24 cellular contexts compared by ENCODE assay signal in the genomic region with DNA sequence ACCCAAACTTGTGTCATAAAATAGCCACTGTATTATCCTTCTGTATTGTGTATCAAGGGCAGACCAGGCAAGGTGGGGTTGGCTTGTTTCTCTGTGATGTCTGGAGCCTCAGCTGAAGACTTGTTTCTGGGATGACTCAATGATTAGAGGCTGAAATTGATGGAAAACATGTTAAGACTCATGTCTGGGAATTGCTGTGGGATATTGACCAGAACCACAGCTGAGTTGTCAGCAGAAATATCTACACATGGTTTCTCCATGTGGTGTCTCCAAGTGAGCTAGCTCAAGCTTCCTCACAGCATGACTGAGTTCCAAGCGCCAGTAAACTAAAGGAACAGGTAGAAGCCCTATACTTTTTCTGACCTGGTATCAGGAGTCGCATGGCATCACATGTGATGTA.
DNase-seq lines count a peak whose midpoint lies in the region; ATAC-seq, FAIRE-seq and TF ChIP-seq lines count a peak whose summit lies in the region.
"Had no signal": no experiment of that assay in that cellular context is flagged by ENCODE, and none has a peak within 500 bp of the region (broad histone marks: within the 10 kb centered on the region; RNA-seq: fewer than 3 reads in every experiment).

No MANE protein-coding gene starts in this region.

- no peak overlapping the region for H3K4me3 Mint-ChIP-seq in astrocyte (ENCODE audit: unreplicated experiment)
- no peak overlapping the region for H3K4me3 Mint-ChIP-seq in activated T-cell treated with anti-CD3 and anti-CD28 coated beads, Interleukin-2, amount 50 U/mL, for 72 hours
- H3K4me3 Mint-ChIP-seq: B cell; CD8-positive, alpha-beta T cell; IgD-negative memory B cell had no signal

- H3K27me3 ChIP-seq in right atrium auricular region (no peaks in the 10 kb centered on the region), right cardiac atrium (ENCODE audit: control insufficient read depth, insufficient read depth) (no peaks in the 10 kb centered on the region), astrocyte (ENCODE audit: insufficient read depth, low read length) (no peaks in the 10 kb centered on the region), foreskin keratinocyte (no peaks in the 10 kb centered on the region)
- H3K27me3 ChIP-seq: BLaER1 treated with 17β-estradiol and CSF1 and Interleukin-3, amounts not matched to agents 10 nM and 100 nM had no signal

- H3K36me3 Mint-ChIP-seq in astrocyte (ENCODE audit: low read depth, unreplicated experiment): no peaks in the 10 kb centered on the region
- H3K36me3 Mint-ChIP-seq in activated T-cell treated with anti-CD3 and anti-CD28 coated beads, Interleukin-2, amount 50 U/mL, for 72 hours (ENCODE audit: insufficient read depth in 2 of 2): no peaks in the 10 kb centered on the region
- H3K36me3 Mint-ChIP-seq: CD8-positive, alpha-beta T cell; IgD-negative memory B cell had no signal

- intact Hi-C loops in right cardiac atrium (cut with DNase I): no loop called here

- WGBS in right cardiac atrium: 94% methylated on average over 2 of the region's 2 CpGs

- DNase-seq in right atrium auricular region (ENCODE audit: low spot score) (peak; percentile 21), right cardiac atrium (no peak), astrocyte (ENCODE audit: low read depth) (no peak), foreskin keratinocyte (peak; percentile 87 to 93), DMS 273 treated with DMSO at 0.1 percent for 48 hours (lab: John Stamatoyannopoulos, UW) (no peak), activated gamma-delta T cell (lab: John Stamatoyannopoulos, UW) (no peak)
- DNase-seq in activated T-cell treated with anti-CD3 and anti-CD28 coated beads, Interleukin-2, amount 50 U/mL, for 72 hours: no peak
- no peak for DNase-seq in activated CD4-positive, alpha-beta T cell treated with anti-CD3 and anti-CD28 coated beads for 4 hours
- DNase-seq: 8988T; Calu3; CD8-positive, alpha-beta T cell; DMS53; DND-41; EL; GOT3; H7 had no signal

- no peak for FAIRE-seq in astrocyte (lab: Jason Lieb, UNC)
- FAIRE-seq: G401.6, GM12892, GM18507, HepG2 had no signal

- H3K27me3 Mint-ChIP-seq in astrocyte (ENCODE audit: low read depth, unreplicated experiment): no peaks in the 10 kb centered on the region
- H3K27me3 Mint-ChIP-seq in activated T-cell treated with anti-CD3 and anti-CD28 coated beads, Interleukin-2, amount 50 U/mL, for 72 hours (ENCODE audit: low read depth): no peaks in the 10 kb centered on the region
- H3K27me3 Mint-ChIP-seq: IgD-negative memory B cell had no signal

- H3K4me3 ChIP-seq in right atrium auricular region (no peak overlapping the region), right cardiac atrium (ENCODE audit: low read length) (no peak overlapping the region), astrocyte (ENCODE audit: insufficient read depth, low read depth, low read length) (no peak overlapping the region)
- H3K4me3 ChIP-seq: BLaER1 treated with 17β-estradiol and CSF1 and Interleukin-3, amounts not matched to agents 10 nM and 100 nM had no signal

- TF ChIP-seq CTCF in right atrium auricular region (IDR thresholded peaks at IDR 0.05): no peak
- no peak for TF ChIP-seq CTCF in astrocyte (IDR thresholded peaks at IDR 0.05; ENCODE audit: insufficient read depth, low read depth, low read length)
- no peak for TF ChIP-seq CTCF in foreskin keratinocyte (conservative IDR thresholded peaks at IDR 0.05)

- peak overlapping the region; percentile 41 for H3K27ac Mint-ChIP-seq in astrocyte (ENCODE audit: unreplicated experiment)
- H3K27ac Mint-ChIP-seq in activated T-cell treated with anti-CD3 and anti-CD28 coated beads, Interleukin-2, amount 50 U/mL, for 72 hours: no peak overlapping the region
- H3K27ac Mint-ChIP-seq: B cell; CD8-positive, alpha-beta T cell; IgD-negative memory B cell had no signal

- no peak for ATAC-seq in right cardiac atrium
- peak; percentile 64 for ATAC-seq in foreskin keratinocyte
- ATAC-seq in activated T-cell treated with anti-CD3 and anti-CD28 coated beads, Interleukin-2, amount 50 U/mL, for 72 hours (replicated peaks in 1 of 2): no peak
- ATAC-seq: CD8-positive, alpha-beta T cell; HCT116; HepG2 had no signal

- H3K9me3 ChIP-seq in right atrium auricular region (no peaks in the 10 kb centered on the region), right cardiac atrium (ENCODE audit: control insufficient read depth, low read length) (no peaks in the 10 kb centered on the region), astrocyte (ENCODE audit: insufficient read depth, low read depth, low read length) (no peaks in the 10 kb centered on the region)

- no peak overlapping the region for H2AFZ ChIP-seq in astrocyte (ENCODE audit: low read depth, low read length)

- no peaks in the 10 kb centered on the region for H3K79me2 ChIP-seq in astrocyte (ENCODE audit: insufficient read depth, low read length)

- peaks cover 40% of the 10 kb centered on the region for H3K4me1 Mint-ChIP-seq in astrocyte (ENCODE audit: low read depth, unreplicated experiment)
- H3K4me1 Mint-ChIP-seq in activated T-cell treated with anti-CD3 and anti-CD28 coated beads, Interleukin-2, amount 50 U/mL, for 72 hours (ENCODE audit: low read depth): no peaks in the 10 kb centered on the region
- H3K4me1 Mint-ChIP-seq: B cell, IgD-negative memory B cell had no signal

- no peaks in the 10 kb centered on the region for H4K20me1 ChIP-seq in astrocyte (ENCODE audit: insufficient read depth, low read length)
- H4K20me1 ChIP-seq: BLaER1 treated with 17β-estradiol and CSF1 and Interleukin-3, amounts not matched to agents 10 nM and 100 nM had no signal

- H3K36me3 ChIP-seq in right atrium auricular region: no peaks in the 10 kb centered on the region
- no peaks in the 10 kb centered on the region for H3K36me3 ChIP-seq in astrocyte (ENCODE audit: insufficient read depth, low read length)
- H3K36me3 ChIP-seq: BLaER1 treated with 17β-estradiol and CSF1 and Interleukin-3, amounts not matched to agents 10 nM and 100 nM had no signal

- peaks cover 3% of the 10 kb centered on the region for H3K9me3 Mint-ChIP-seq in astrocyte (ENCODE audit: unreplicated experiment)
- H3K9me3 Mint-ChIP-seq in activated T-cell treated with anti-CD3 and anti-CD28 coated beads, Interleukin-2, amount 50 U/mL, for 72 hours: no peaks in the 10 kb centered on the region
- H3K9me3 Mint-ChIP-seq: CD8-positive, alpha-beta T cell; IgD-negative memory B cell had no signal

- H3K4me2 ChIP-seq in astrocyte (ENCODE audit: low read length): no peak overlapping the region
- H3K4me2 ChIP-seq: BLaER1 treated with 17β-estradiol and CSF1 and Interleukin-3, amounts not matched to agents 10 nM and 100 nM had no signal

- H3K27ac ChIP-seq in right atrium auricular region (no peak overlapping the region), right cardiac atrium (ENCODE audit: low read length) (no peak overlapping the region), astrocyte (ENCODE audit: low read depth, low read length) (no peak overlapping the region), foreskin keratinocyte (no peak overlapping the region)
- H3K27ac ChIP-seq: BLaER1 treated with 17β-estradiol and CSF1 and Interleukin-3, amounts not matched to agents 10 nM and 100 nM had no signal

- H3K4me1 ChIP-seq in right atrium auricular region: no peaks in the 10 kb centered on the region
- H3K4me1 ChIP-seq in right cardiac atrium (ENCODE audit: control insufficient read depth, insufficient read depth, low read length): no peaks in the 10 kb centered on the region
- peaks cover 11% of the 10 kb centered on the region for H3K4me1 ChIP-seq in astrocyte (ENCODE audit: insufficient read depth, low read length)
- H3K4me1 ChIP-seq in foreskin keratinocyte: peaks cover 42% of the 10 kb centered on the region

- no peak overlapping the region for H3K9ac ChIP-seq in astrocyte (ENCODE audit: low read length)
- H3K9ac ChIP-seq: BLaER1 treated with 17β-estradiol and CSF1 and Interleukin-3, amounts not matched to agents 10 nM and 100 nM had no signal

Comparison
In these comparisons a context has a peak if more than half of its experiments do, and no peak if none do; other contexts are left out.
1. DNase-seq: peak in right atrium auricular region (single experiment) and foreskin keratinocyte (2 of 2); none in right cardiac atrium (0 of 3), astrocyte (single experiment), activated T-cell treated with anti-CD3 and anti-CD28 coated beads, Interleukin-2, amount 50 U/mL, for 72 hours (0 of 2), activated CD4-positive, alpha-beta T cell treated with anti-CD3 and anti-CD28 coated beads for 4 hours (0 of 2), DMS 273 treated with DMSO at 0.1 percent for 48 hours (single experiment) and activated gamma-delta T cell (single experiment).